In genomic region chr5:103745353-103746065, GRCh38 we compare ENCODE assay signal across 17 cellular contexts.
DNase-seq lines count a peak whose midpoint lies in the region; ATAC-seq, FAIRE-seq and TF ChIP-seq lines count a peak whose summit lies in the region.
"Had no signal": no experiment of that assay in that cellular context is flagged by ENCODE, and none has a peak within 500 bp of the region (broad histone marks: within the 10 kb centered on the region; RNA-seq: fewer than 3 reads in every experiment).

No MANE protein-coding gene starts in this region.

- CTCF ChIA-PET in activated CD4-positive, alpha-beta memory T cell treated with anti-CD3 and anti-CD28 coated beads, Interleukin-2, amount 10 ng/mL, durations not matched to agents 7 days and 5 days (lab: Charles Lee), result no interaction called here

- H3K27me3 Mint-ChIP-seq in activated CD4-positive, alpha-beta memory T cell treated with anti-CD3 and anti-CD28 coated beads, Interleukin-2, amount 10 ng/mL, durations not matched to agents 7 days and 5 days, result no peaks in the 10 kb centered on the region
- H3K27me3 Mint-ChIP-seq: CD8-positive, alpha-beta memory T cell had no signal

- H3K4me1 Mint-ChIP-seq in activated CD4-positive, alpha-beta memory T cell treated with anti-CD3 and anti-CD28 coated beads, Interleukin-2, amount 10 ng/mL, durations not matched to agents 7 days and 5 days, result no peaks in the 10 kb centered on the region
- H3K4me1 Mint-ChIP-seq: CD8-positive, alpha-beta memory T cell had no signal

- no peaks in the 10 kb centered on the region for H3K36me3 Mint-ChIP-seq in activated CD4-positive, alpha-beta memory T cell treated with anti-CD3 and anti-CD28 coated beads, Interleukin-2, amount 10 ng/mL, durations not matched to agents 7 days and 5 days (ENCODE audit: low read depth)
- H3K36me3 Mint-ChIP-seq: CD8-positive, alpha-beta memory T cell had no signal

- no peak overlapping the region for H3K27ac Mint-ChIP-seq in activated CD4-positive, alpha-beta memory T cell treated with anti-CD3 and anti-CD28 coated beads, Interleukin-2, amount 10 ng/mL, durations not matched to agents 7 days and 5 days
- H3K27ac Mint-ChIP-seq: CD8-positive, alpha-beta memory T cell; HFFc6 had no signal

- peak; percentile 79 for FAIRE-seq in D721Med (lab: Jason Lieb, UNC)
- FAIRE-seq: GM12891 had no signal

- DNase-seq in D721Med (ENCODE audit: insufficient read length, low spot score) (no peak), HCEC 1CT (peak; percentile 3), choroid plexus epithelial cell (ENCODE audit: low read depth) (peak; percentile 15), iris pigment epithelial cell (ENCODE audit: low read depth) (peak; percentile 4)
- no peak for DNase-seq in activated naive CD4-positive, alpha-beta T cell treated with Interleukin-2 at 50 U/mL for 16 hours
- DNase-seq in activated CD4-positive, alpha-beta memory T cell treated with anti-CD3 and anti-CD28 coated beads, Interleukin-2, amount 10 ng/mL, durations not matched to agents 7 days and 5 days, result no peak
- DNase-seq: 8988T; AML-193; Caco-2; CD8-positive, alpha-beta memory T cell; GOT3; HFFc6 had no signal

- H3K9me3 Mint-ChIP-seq in activated CD4-positive, alpha-beta memory T cell treated with anti-CD3 and anti-CD28 coated beads, Interleukin-2, amount 10 ng/mL, durations not matched to agents 7 days and 5 days, result no peaks in the 10 kb centered on the region

- H3K4me3 Mint-ChIP-seq in activated CD4-positive, alpha-beta memory T cell treated with anti-CD3 and anti-CD28 coated beads, Interleukin-2, amount 10 ng/mL, durations not matched to agents 7 days and 5 days, result no peak overlapping the region
- H3K4me3 Mint-ChIP-seq: CD8-positive, alpha-beta memory T cell; HFFc6 had no signal

- no peak for TF ChIP-seq CTCF in D721Med (IDR thresholded peaks at IDR 0.05; ENCODE audit: insufficient read depth, missing control alignments)
- TF ChIP-seq CTCF in choroid plexus epithelial cell (conservative IDR thresholded peaks at IDR 0.05; ENCODE audit: low read depth, low read length), result no peak

- ATAC-seq in GM21717 (IDR thresholded peaks at IDR 0.05; ENCODE audit: unreplicated experiment) (no peak), HG03095 (IDR thresholded peaks at IDR 0.05; ENCODE audit: unreplicated experiment) (no peak)

- POLR2A ChIA-PET in activated CD4-positive, alpha-beta memory T cell treated with anti-CD3 and anti-CD28 coated beads, Interleukin-2, amount 10 ng/mL, durations not matched to agents 7 days and 5 days (lab: Charles Lee), result no interaction called here

- H3K4me3 ChIP-seq in choroid plexus epithelial cell (ENCODE audit: low read depth, low read length), result no peak overlapping the region
- H3K4me3 ChIP-seq: BLaER1, HAP-1 had no signal

Comparison
In these comparisons a context has a peak if more than half of its experiments do, and no peak if none do; other contexts are left out.
1. DNase-seq: peak in HCEC 1CT (single experiment), choroid plexus epithelial cell (single experiment) and iris pigment epithelial cell (single experiment); none in D721Med (single experiment), activated naive CD4-positive, alpha-beta T cell treated with Interleukin-2 at 50 U/mL for 16 hours (single experiment) and activated CD4-positive, alpha-beta memory T cell treated with anti-CD3 and anti-CD28 coated beads, Interleukin-2, amount 10 ng/mL, durations not matched to agents 7 days and 5 days (single experiment).